In genomic region chr5:14264605-14265316, GRCh38 we compare ENCODE assay signal across 8 cellular contexts.
DNase-seq lines count a peak whose midpoint lies in the region; ATAC-seq and TF ChIP-seq lines count a peak whose summit lies in the region.

No MANE protein-coding gene starts in this region.

- H3K9me2 ChIP-seq in HCT116 (ENCODE audit: insufficient read depth), result no peaks in the 10 kb centered on the region

- CTCF ChIA-PET in HCT116 (lab: Charles Lee), result no interaction called here

- no peaks in the 10 kb centered on the region for H3K36me3 Mint-ChIP-seq in activated naive CD8-positive, alpha-beta T cell

- H3K4me1 Mint-ChIP-seq in activated naive CD8-positive, alpha-beta T cell (ENCODE audit: low read depth), result peaks cover 8% of the 10 kb centered on the region

- no peaks in the 10 kb centered on the region for H3K36me3 ChIP-seq in HCT116 (ENCODE audit: control insufficient read depth in 1 of 2, insufficient read depth in 2 of 2, low read length in 2 of 2)
- H3K36me3 ChIP-seq in MG63, result peaks cover 24% of the 10 kb centered on the region
- H3K36me3 ChIP-seq in upper lobe of right lung, result no peaks in the 10 kb centered on the region

- peak overlapping the region; percentile 15 to 44; a peak in 3 of 4 replicates for H3K4me3 ChIP-seq in HCT116 (replicated peaks in 1 of 2; ENCODE audit: low read depth in 1 of 2, low read length in 2 of 2)
- peak overlapping the region; percentile 10; the same call in 1 of the 2 replicates for H3K4me3 ChIP-seq in MG63
- H3K4me3 ChIP-seq in upper lobe of right lung, result peak overlapping the region; percentile 12

- peaks cover 95% of the 10 kb centered on the region for H3K79me2 ChIP-seq in HCT116 (ENCODE audit: insufficient read depth, low read length)

- RAD21 ChIA-PET in HCT116 (lab: Charles Lee; ENCODE audit: low non-redundant PET in 1 of 2, low total read pairs in 2 of 2, uncharacterized antibody in 2 of 2, unreplicated experiment in 2 of 2), result no interaction called here

- POLR2A ChIA-PET in HCT116 (lab: Charles Lee), result no interaction called here

- TF ChIP-seq CTCF in HCT116 (IDR thresholded peaks at IDR 0.05 in 2 of 3, conservative IDR thresholded peaks at IDR 0.05 in 1 of 3; ENCODE audit: borderline replicate concordance in 1 of 3, insufficient read depth in 1 of 3, low read depth in 2 of 3, low read length in 2 of 3) (no peak), upper lobe of right lung (IDR thresholded peaks at IDR 0.05) (no peak)

- H3K9me3 Mint-ChIP-seq in activated naive CD8-positive, alpha-beta T cell (ENCODE audit: low read depth), result no peaks in the 10 kb centered on the region

- no peaks in the 10 kb centered on the region for H3K27me3 ChIP-seq in HCT116 (ENCODE audit: insufficient read depth, low read length)
- H3K27me3 ChIP-seq in MG63, result no peaks in the 10 kb centered on the region
- H3K27me3 ChIP-seq in upper lobe of right lung, result no peaks in the 10 kb centered on the region

- ATAC-seq in HCT116 (peak; percentile 74), upper lobe of right lung (peak; percentile 97)

- H2AFZ ChIP-seq in HCT116 (ENCODE audit: low read depth, low read length, poor library complexity, severe bottlenecking), result no peak overlapping the region

- peaks cover 17% of the 10 kb centered on the region for H3K27me3 Mint-ChIP-seq in activated naive CD8-positive, alpha-beta T cell

- H3K9me3 ChIP-seq in HCT116 (ENCODE audit: control insufficient read depth in 1 of 2, insufficient read depth in 1 of 2, low read depth in 1 of 2, low read length in 2 of 2) (no peaks in the 10 kb centered on the region), MG63 (no peaks in the 10 kb centered on the region), upper lobe of right lung (no peaks in the 10 kb centered on the region)

- H3K9ac ChIP-seq in HCT116 (ENCODE audit: low read length), result peak overlapping the region; percentile 59

- TF ChIP-seq POLR2A in HCT116 (IDR thresholded peaks at IDR 0.05; ENCODE audit: borderline replicate concordance, extremely low read depth, insufficient read depth, insufficient read length), result peak; percentile 80

- H3K4me3 Mint-ChIP-seq in activated naive CD8-positive, alpha-beta T cell, result peak overlapping the region; percentile 66

- DNase-seq in GM04504 (ENCODE audit: low read depth) (peak; percentile 85), HCT116 (ENCODE audit: low read depth, low spot score) (peak; percentile 71), MG63 (peak; percentile 99), SK-N-DZ (ENCODE audit: low spot score) (peak; percentile 91), head of caudate nucleus (peak; percentile 82 to 96 (median 92)), posterior cingulate gyrus (peak; percentile 84 to 99 (median 91)), upper lobe of right lung (peak; percentile 95)

- intact Hi-C loops in HCT116 (cut with micrococcal nuclease) (loop anchor here (5.0 kb wide), 2 partner anchors 87 to 227 kb away; no protein-coding TSS in a partner anchor), head of caudate nucleus (cut with DNase I) (loop anchor here (5.0 to 10.0 kb wide), 2 partner anchors 117 to 260 kb away; no protein-coding TSS in a partner anchor), posterior cingulate gyrus (cut with DNase I) (loop anchor here (5.0 kb wide), 1 partner anchor 252 kb away; no protein-coding TSS in a partner anchor), upper lobe of right lung (cut with DNase I) (loop anchor here (5.0 to 10.0 kb wide), 2 partner anchors 157 to 270 kb away; no protein-coding TSS in a partner anchor)

- H3K27ac Mint-ChIP-seq in activated naive CD8-positive, alpha-beta T cell, result no peak overlapping the region

- peaks cover 51 to 80% of the 10 kb centered on the region in 2 experiments for H3K4me1 ChIP-seq in HCT116 (ENCODE audit: control insufficient read depth in 1 of 2, insufficient read depth in 2 of 2, low read length in 2 of 2)
- peaks cover 37% of the 10 kb centered on the region for H3K4me1 ChIP-seq in upper lobe of right lung

- TSS peak; percentile 54 for BruUV-seq in HCT116 (replicated peaks; lab: Mats Ljungman, UMichigan)

- TF ChIP-seq RAD21 in HCT116 (IDR thresholded peaks at IDR 0.05; ENCODE audit: low read depth), result no peak

- peak overlapping the region; percentile 34; the same call in 1 of the 2 replicates for H3K27ac ChIP-seq in HCT116 (ENCODE audit: low read depth, low read length)
- no peak overlapping the region for H3K27ac ChIP-seq in upper lobe of right lung

- H3K4me2 ChIP-seq in HCT116 (ENCODE audit: low read length), result peak overlapping the region; percentile 83

- no peaks in the 10 kb centered on the region for H4K20me1 ChIP-seq in HCT116 (ENCODE audit: insufficient read depth)

TF ChIP-seq in HCT116, 20 proteins besides CTCF, POLR2A, EP300 and RAD21:
- TF ChIP-seq YY1 (IDR thresholded peaks at IDR 0.05; ENCODE audit: extremely low read depth, insufficient replicate concordance, low read depth, low read length) (no peak), EZH2phosphoT487 (IDR thresholded peaks at IDR 0.05; ENCODE audit: borderline replicate concordance) (no peak), CEBPB (IDR thresholded peaks at IDR 0.05; ENCODE audit: low read depth) (no peak), JUND (IDR thresholded peaks at IDR 0.05) (peak; percentile 45), ZFX (IDR thresholded peaks at IDR 0.05) (no peak), ZBTB33 (IDR thresholded peaks at IDR 0.05; ENCODE audit: extremely low read depth, insufficient replicate concordance, low read length) (no peak), CBX3 (IDR thresholded peaks at IDR 0.05; ENCODE audit: low read depth) (peak; percentile 36; the same call in 1 of the 2 replicates), ATF3 (IDR thresholded peaks at IDR 0.05) (no peak; the same call in 1 of the 2 replicates), SIN3A (IDR thresholded peaks at IDR 0.05; ENCODE audit: low read depth) (peak; percentile 73), POLR2AphosphoS5 (IDR thresholded peaks at IDR 0.05; ENCODE audit: low read depth, low read length) (peak; percentile 39; the same call in 1 of the 2 replicates), EZH2 (IDR thresholded peaks at IDR 0.05) (no peak), EGR1 (IDR thresholded peaks at IDR 0.05; ENCODE audit: low read depth) (no peak), ZNF274 (IDR thresholded peaks at IDR 0.05; ENCODE audit: low read depth, low read length) (no peak), TCF7L2 (IDR thresholded peaks at IDR 0.05; ENCODE audit: borderline replicate concordance, extremely low read depth, insufficient read depth, insufficient read length) (peak; percentile 32), REST (IDR thresholded peaks at IDR 0.05; ENCODE audit: low read depth) (no peak), MAX (IDR thresholded peaks at IDR 0.05) (peak; percentile 96), ELF1 (IDR thresholded peaks at IDR 0.05; ENCODE audit: borderline replicate concordance, low read depth) (no peak), FOSL1 (IDR thresholded peaks at IDR 0.05; ENCODE audit: low read depth) (peak; percentile 23; the same call in 1 of the 2 replicates), SRF (IDR thresholded peaks at IDR 0.05; ENCODE audit: low read depth) (no peak), SP1 (IDR thresholded peaks at IDR 0.05; ENCODE audit: low read depth) (no peak)
